In genomic region chr10:70981936-70982335, GRCh38 we compare ENCODE assay signal across 25 cellular contexts.
A peak's percentile ranks its signal among the peaks of the same experiment; 100 is the strongest.
DNase-seq lines count a peak whose midpoint lies in the region; ATAC-seq and TF ChIP-seq lines count a peak whose summit lies in the region.
"Had no signal": no experiment of that assay in that cellular context is flagged by ENCODE, and none has a peak within 500 bp of the region (broad histone marks: within the 10 kb centered on the region; RNA-seq: fewer than 3 reads in every experiment).

No MANE protein-coding gene starts in this region.

- H3K4me1 Mint-ChIP-seq in CD8-positive, alpha-beta T cell (ENCODE audit: low read depth): peaks cover 19% of the 10 kb centered on the region
- peaks cover 21% of the 10 kb centered on the region for H3K4me1 Mint-ChIP-seq in activated CD8-positive, alpha-beta T cell treated with anti-CD3 and anti-CD28 coated beads for 36 hours (ENCODE audit: low read depth)
- H3K4me1 Mint-ChIP-seq in naive thymus-derived CD4-positive, alpha-beta T cell: peaks cover 0 to 23% (median 12%) of the 10 kb centered on the region in 7 donors
- peaks cover 9% of the 10 kb centered on the region; the same call in 1 of the 2 replicates for H3K4me1 Mint-ChIP-seq in WTC11

- peaks cover 31% of the 10 kb centered on the region for H3K4me1 ChIP-seq in BLaER1
- H3K4me1 ChIP-seq in CD8-positive, alpha-beta T cell (ENCODE audit: insufficient read depth, low read length): no peaks in the 10 kb centered on the region
- peaks cover 0 to 9% of the 10 kb centered on the region in 2 donors for H3K4me1 ChIP-seq in naive thymus-derived CD4-positive, alpha-beta T cell (ENCODE audit: control insufficient read depth in 2 of 2, insufficient read depth in 2 of 2, low read length in 2 of 2)

- H3K9ac ChIP-seq in BLaER1: no peak overlapping the region; the same call in 1 of the 2 replicates
- H3K9ac ChIP-seq: GM23248 had no signal

- H3K27ac Mint-ChIP-seq in CD8-positive, alpha-beta T cell: peak overlapping the region; percentile 29
- peak overlapping the region; percentile 13 for H3K27ac Mint-ChIP-seq in activated CD8-positive, alpha-beta T cell treated with anti-CD3 and anti-CD28 coated beads for 36 hours
- peak overlapping the region in 5 of 9 donors; percentile 17 to 82 (median 49) for H3K27ac Mint-ChIP-seq in naive thymus-derived CD4-positive, alpha-beta T cell
- no peak overlapping the region for H3K27ac Mint-ChIP-seq in WTC11
- H3K27ac Mint-ChIP-seq: activated naive CD8-positive, alpha-beta T cell treated with anti-CD3 and anti-CD28 coated beads, Interleukin-2, amount 50 U/mL, for 24 hours; stimulated activated naive B cell treated with anti-CD40 and anti-IgM and Interleukin-4, amounts not matched to agents 10 μg/mL and 1 μg/mL and 100 μg/mL, for 72 hours had no signal

- CTCF ChIA-PET in CD8-positive, alpha-beta T cell (lab: Charles Lee): interaction anchor here (1.0 kb wide), 1 partner anchor 17 kb away, joined by 3 read pairs; no protein-coding TSS in a partner anchor
- CTCF ChIA-PET in activated CD8-positive, alpha-beta T cell treated with anti-CD3 and anti-CD28 coated beads for 36 hours (lab: Charles Lee): interaction anchor here (1.2 kb wide), 1 partner anchor 23 kb away, joined by 3 read pairs; no protein-coding TSS in a partner anchor
- CTCF ChIA-PET in naive thymus-derived CD4-positive, alpha-beta T cell (lab: Charles Lee): no interaction called here
- CTCF ChIA-PET in WTC11 (lab: Charles Lee): interaction anchor here (1.8 kb wide), 1 partner anchor 79 kb away, joined by 7 read pairs; no protein-coding TSS in a partner anchor

- intact Hi-C loops in CD8-positive, alpha-beta T cell (cut with DNase I, micrococcal nuclease): no loop called here
- intact Hi-C loops in activated CD8-positive, alpha-beta T cell treated with anti-CD3 and anti-CD28 coated beads for 36 hours (cut with micrococcal nuclease): no loop called here
- intact Hi-C loops in naive thymus-derived CD4-positive, alpha-beta T cell (cut with micrococcal nuclease): no loop called here

- no peaks in the 10 kb centered on the region for H4K20me1 ChIP-seq in BLaER1

- POLR2A ChIA-PET in CD8-positive, alpha-beta T cell (lab: Charles Lee): no interaction called here
- POLR2A ChIA-PET in activated CD8-positive, alpha-beta T cell treated with anti-CD3 and anti-CD28 coated beads for 36 hours (lab: Charles Lee): no interaction called here
- POLR2A ChIA-PET in naive thymus-derived CD4-positive, alpha-beta T cell (lab: Charles Lee): no interaction called here
- POLR2A ChIA-PET in WTC11 (lab: Charles Lee): no interaction called here

- H3K4me3 Mint-ChIP-seq in CD8-positive, alpha-beta T cell: peak overlapping the region; percentile 35
- no peak overlapping the region for H3K4me3 Mint-ChIP-seq in activated CD8-positive, alpha-beta T cell treated with anti-CD3 and anti-CD28 coated beads for 36 hours
- H3K4me3 Mint-ChIP-seq in naive thymus-derived CD4-positive, alpha-beta T cell: peak overlapping the region in 5 of 10 donors; percentile 30 to 66 (median 38)
- no peak overlapping the region for H3K4me3 Mint-ChIP-seq in WTC11
- H3K4me3 Mint-ChIP-seq: activated naive CD8-positive, alpha-beta T cell treated with anti-CD3 and anti-CD28 coated beads, Interleukin-2, amount 50 U/mL, for 24 hours; stimulated activated naive B cell treated with anti-CD40 and anti-IgM and Interleukin-4, amounts not matched to agents 10 μg/mL and 1 μg/mL and 100 μg/mL, for 72 hours had no signal

- DNase-seq in CD8-positive, alpha-beta T cell: no peak
- DNase-seq in activated CD8-positive, alpha-beta T cell treated with anti-CD3 and anti-CD28 coated beads for 36 hours: no peak
- no peak for DNase-seq in naive thymus-derived CD4-positive, alpha-beta T cell
- DNase-seq in putamen (ENCODE audit: low spot score) (no peak), WTC11 (ENCODE audit: low spot score) (no peak)
- DNase-seq: activated CD4-positive, CD25-positive, alpha-beta regulatory T cell treated with anti-CD3 and anti-CD28 coated beads, Interleukin-2, amount 50 U/mL, for 72 hours; activated naive CD8-positive, alpha-beta T cell treated with anti-CD3 and anti-CD28 coated beads, Interleukin-2, amount 50 U/mL, for 24 hours; DMS53; GDM1; GM23248; KG1; mammary epithelial cell; NCI-H1048; NCI-H1694 treated with DMSO at 0.1 percent for 48 hours; NCI-H2171; NCI-H510A treated with DMSO at 0.1 percent for 48 hours; NK-92 treated with Interleukin-12 subunit alpha and Interleukin-12 subunit beta, amount 100 ng/mL, for 24 hours; retina; SIG-M5; stimulated activated CD4-positive, alpha-beta T cell treated with anti-CD3 and anti-CD28 coated beads, Interleukin-4, amount 100 ng/mL, for 1 hour; stimulated activated naive B cell treated with anti-CD40 and anti-IgM and Interleukin-4, amounts not matched to agents 10 μg/mL and 1 μg/mL and 100 μg/mL, for 72 hours had no signal

- peak overlapping the region; percentile 29; the same call in 1 of the 2 replicates for H3K4me3 ChIP-seq in BLaER1
- H3K4me3 ChIP-seq in CD8-positive, alpha-beta T cell (ENCODE audit: low read depth, low read length): no peak overlapping the region
- no peak overlapping the region for H3K4me3 ChIP-seq in naive thymus-derived CD4-positive, alpha-beta T cell (ENCODE audit: low read length)
- H3K4me3 ChIP-seq: GM23248, thoracic aorta had no signal

- no peak for TF ChIP-seq CTCF in CD8-positive, alpha-beta T cell (IDR thresholded peaks at IDR 0.05)
- no peak for TF ChIP-seq CTCF in activated CD8-positive, alpha-beta T cell treated with anti-CD3 and anti-CD28 coated beads for 36 hours (IDR thresholded peaks at IDR 0.05)
- TF ChIP-seq CTCF in WTC11 (IDR thresholded peaks at IDR 0.05): no peak

- H3K4me2 ChIP-seq in BLaER1: peak overlapping the region; percentile 61

- peak overlapping the region; percentile 70 for H3K27ac ChIP-seq in BLaER1
- no peak overlapping the region for H3K27ac ChIP-seq in CD8-positive, alpha-beta T cell (ENCODE audit: low read depth, low read length)
- H3K27ac ChIP-seq in naive thymus-derived CD4-positive, alpha-beta T cell (ENCODE audit: low read depth, low read length): no peak overlapping the region
- H3K27ac ChIP-seq: epithelial cell of prostate, GM23248, thoracic aorta had no signal

- no peaks in the 10 kb centered on the region for H3K9me3 ChIP-seq in BLaER1
- H3K9me3 ChIP-seq in CD8-positive, alpha-beta T cell (ENCODE audit: low read length): no peaks in the 10 kb centered on the region
- H3K9me3 ChIP-seq in naive thymus-derived CD4-positive, alpha-beta T cell (ENCODE audit: control insufficient read depth in 2 of 3, low read length in 3 of 3): no peaks in the 10 kb centered on the region
- H3K9me3 ChIP-seq: thoracic aorta had no signal

- ATAC-seq in CD8-positive, alpha-beta T cell: no peak
- no peak for ATAC-seq in activated CD8-positive, alpha-beta T cell treated with anti-CD3 and anti-CD28 coated beads for 36 hours
- ATAC-seq in naive thymus-derived CD4-positive, alpha-beta T cell: no peak
- ATAC-seq in HG02938 (IDR thresholded peaks at IDR 0.05; ENCODE audit: unreplicated experiment) (no peak), WTC11 (no peak)
- ATAC-seq: activated naive CD8-positive, alpha-beta T cell treated with anti-CD3 and anti-CD28 coated beads, Interleukin-2, amount 50 U/mL, for 24 hours had no signal

- peaks cover 4% of the 10 kb centered on the region for H3K27me3 Mint-ChIP-seq in CD8-positive, alpha-beta T cell (ENCODE audit: low read depth)
- H3K27me3 Mint-ChIP-seq in activated CD8-positive, alpha-beta T cell treated with anti-CD3 and anti-CD28 coated beads for 36 hours: no peaks in the 10 kb centered on the region
- H3K27me3 Mint-ChIP-seq in naive thymus-derived CD4-positive, alpha-beta T cell: peaks cover 0 to 6% (median 0%) of the 10 kb centered on the region in 5 donors
- H3K27me3 Mint-ChIP-seq in WTC11 (ENCODE audit: low read depth): peaks cover 2% of the 10 kb centered on the region; the same call in 1 of the 2 replicates
- H3K27me3 Mint-ChIP-seq: activated naive CD8-positive, alpha-beta T cell treated with anti-CD3 and anti-CD28 coated beads, Interleukin-2, amount 50 U/mL, for 24 hours had no signal

- no peaks in the 10 kb centered on the region for H3K36me3 Mint-ChIP-seq in CD8-positive, alpha-beta T cell
- H3K36me3 Mint-ChIP-seq in activated CD8-positive, alpha-beta T cell treated with anti-CD3 and anti-CD28 coated beads for 36 hours (ENCODE audit: low read depth): no peaks in the 10 kb centered on the region
- H3K36me3 Mint-ChIP-seq in naive thymus-derived CD4-positive, alpha-beta T cell: no peaks in the 10 kb centered on the region
- H3K36me3 Mint-ChIP-seq in WTC11: no peaks in the 10 kb centered on the region
- H3K36me3 Mint-ChIP-seq: stimulated activated naive B cell treated with anti-CD40 and anti-IgM and Interleukin-4, amounts not matched to agents 10 μg/mL and 1 μg/mL and 100 μg/mL, for 72 hours had no signal

- no peaks in the 10 kb centered on the region for H3K36me3 ChIP-seq in BLaER1
- no peaks in the 10 kb centered on the region for H3K36me3 ChIP-seq in CD8-positive, alpha-beta T cell (ENCODE audit: insufficient read depth, low read length)
- H3K36me3 ChIP-seq in naive thymus-derived CD4-positive, alpha-beta T cell (ENCODE audit: control insufficient read depth in 2 of 3, insufficient read depth in 3 of 3, low read length in 3 of 3): no peaks in the 10 kb centered on the region
- H3K36me3 ChIP-seq: thoracic aorta had no signal

- no peaks in the 10 kb centered on the region for H3K27me3 ChIP-seq in BLaER1
- H3K27me3 ChIP-seq in CD8-positive, alpha-beta T cell (ENCODE audit: insufficient read depth, low read length): no peaks in the 10 kb centered on the region
- no peaks in the 10 kb centered on the region for H3K27me3 ChIP-seq in naive thymus-derived CD4-positive, alpha-beta T cell (ENCODE audit: control insufficient read depth in 2 of 2, insufficient read depth in 2 of 2, low read length in 2 of 2)

- H3K9me3 Mint-ChIP-seq in CD8-positive, alpha-beta T cell: no peaks in the 10 kb centered on the region
- no peaks in the 10 kb centered on the region for H3K9me3 Mint-ChIP-seq in activated CD8-positive, alpha-beta T cell treated with anti-CD3 and anti-CD28 coated beads for 36 hours
- no peaks in the 10 kb centered on the region for H3K9me3 Mint-ChIP-seq in naive thymus-derived CD4-positive, alpha-beta T cell
- H3K9me3 Mint-ChIP-seq in WTC11: no peaks in the 10 kb centered on the region
- H3K9me3 Mint-ChIP-seq: activated naive CD8-positive, alpha-beta T cell treated with anti-CD3 and anti-CD28 coated beads, Interleukin-2, amount 50 U/mL, for 24 hours; stimulated activated naive B cell treated with anti-CD40 and anti-IgM and Interleukin-4, amounts not matched to agents 10 μg/mL and 1 μg/mL and 100 μg/mL, for 72 hours had no signal

TF ChIP-seq in WTC11, 78 proteins besides CTCF, POLR2A, EP300 and RAD21 (continues in another document):
- no peak for TF ChIP-seq ZNF416 (CRISPR knock-in tag; IDR thresholded peaks at IDR 0.05)
- no peak for TF ChIP-seq FOXK1 (CRISPR knock-in tag; IDR thresholded peaks at IDR 0.05)
- TF ChIP-seq RORB (CRISPR knock-in tag; IDR thresholded peaks at IDR 0.05): no peak
